ENCODE assay signal across 22 cellular contexts in genomic region chr5:79707535-79707934, GRCh38. TPM values are rescaled to one million over a fixed set of nuclear protein-coding genes. Genes with fewer than 3 reads are reported as not detected.
DNase-seq lines count a peak whose midpoint lies in the region; ATAC-seq and TF ChIP-seq lines count a peak whose summit lies in the region.
"Had no signal": no experiment of that assay in that cellular context is flagged by ENCODE, and none has a peak within 500 bp of the region (broad histone marks: within the 10 kb centered on the region; RNA-seq: fewer than 3 reads in every experiment).

No MANE protein-coding gene starts in this region.

- intact Hi-C loops in heart right ventricle (cut with DNase I) = loop anchor here in 3 of 10 donors (10.0 kb wide), 2 partner anchors 147 to 367 kb away; no protein-coding TSS in a partner anchor
- intact Hi-C loops in Right ventricle myocardium inferior (cut with DNase I) = no loop called here

- no peaks in the 10 kb centered on the region for H3K9me3 ChIP-seq in heart right ventricle
- H3K9me3 ChIP-seq: HAP-1 had no signal

- H3K4me3 ChIP-seq in heart right ventricle = no peak overlapping the region
- H3K4me3 ChIP-seq: HAP-1, SK-N-MC had no signal

- no peak for TF ChIP-seq CTCF in heart right ventricle (IDR thresholded peaks at IDR 0.05)

- peak overlapping the region in 7 of 10 donors; percentile 10 to 95 (median 75) for H3K27ac ChIP-seq in heart right ventricle
- H3K27ac ChIP-seq: SK-N-MC had no signal

- no peaks in the 10 kb centered on the region for H3K36me3 ChIP-seq in heart right ventricle
- H3K36me3 ChIP-seq: HAP-1 had no signal

- 28 to 33% methylated on average over 3 of the region's 3 CpGs for WGBS in heart right ventricle, 2 donors

- ATAC-seq in heart right ventricle (peak in 1 of 8 donors; percentile 14), Right ventricle myocardium inferior (no peak), GM18907 (IDR thresholded peaks at IDR 0.05; ENCODE audit: unreplicated experiment) (peak; percentile 43), esophagus mucosa (peak; percentile 76)
- ATAC-seq: Panc1 had no signal

- DNase-seq in heart right ventricle = no peak
- no peak for DNase-seq in Right ventricle myocardium inferior (ENCODE audit: missing footprints)
- no peak for DNase-seq in activated T-cell treated with anti-CD3 and anti-CD28 coated beads for 4 hours
- no peak for DNase-seq in stimulated activated naive CD4-positive, alpha-beta T cell (lab: John Stamatoyannopoulos, UW)
- no peak for DNase-seq in hepatic stellate cell (ENCODE audit: low spot score)
- DNase-seq: Calu3, DMS79 treated with DMSO at 0.1 percent for 48 hours, GOT3, NCI-H1092 treated with DMSO at 0.1 percent for 48 hours, NCI-H1436, NCI-H187, NCI-H2081 treated with DMSO at 0.1 percent for 48 hours, NCI-H2171, NCI-H226, NCI-H510A, NCI-H69, SIG-M5 had no signal

- no peaks in the 10 kb centered on the region for H3K27me3 ChIP-seq in heart right ventricle

- peaks cover 0 to 56% (median 21%) of the 10 kb centered on the region in 9 donors for H3K4me1 ChIP-seq in heart right ventricle
- H3K4me1 ChIP-seq: HAP-1 had no signal

RNA-seq across cellular contexts. Expression of gene CMYA5, which starts 17.9 kb away (rescaled TPM):
- 1,000 to 10,000 TPM in 5 of 10 donors, 100 to 1,000 TPM in 5; 771 to 1,721 (median 1,115) TPM for total RNA-seq in heart right ventricle
- polyA plus RNA-seq in heart right ventricle = 100 to 1,000 TPM; 202 to 388 TPM
- total RNA-seq in Right ventricle myocardium inferior = 886 TPM
- total RNA-seq in esophagus mucosa = 0.36 TPM

Comparison
In these comparisons a context has a peak if more than half of its experiments do, and no peak if none do; other contexts are left out.
1. RNA of gene CMYA5, which starts 17.9 kb away (total RNA-seq): 771 to 1,721 TPM in heart right ventricle and 886 TPM in Right ventricle myocardium inferior (single experiment); 0.36 TPM in esophagus mucosa (single experiment); every median in the first group is over 100 times any median in the second.